In genomic region chr15:66893294-66893693, GRCh38 we compare ENCODE assay signal across 30 cellular contexts.
"Had no signal": no experiment of that assay in that cellular context is flagged by ENCODE, and none has a peak within 500 bp of the region (broad histone marks: within the 10 kb centered on the region; RNA-seq: fewer than 3 reads in every experiment).

No MANE protein-coding gene starts in this region.

- FAIRE-seq: small intestine had no signal

- H3K36me3 ChIP-seq: lower lobe of right lung, neutrophil, ovary, thyroid gland, upper lobe of left lung had no signal

- H3K27ac Mint-ChIP-seq: activated CD4-positive, alpha-beta T cell treated with anti-CD3 and anti-CD28 coated beads for 36 hours; activated CD8-positive, alpha-beta T cell treated with anti-CD3 and anti-CD28 coated beads, Interleukin-2, amount 10 ng/mL, durations not matched to agents 7 days and 5 days; activated naive CD4-positive, alpha-beta T cell treated with anti-CD3 and anti-CD28 coated beads, Interleukin-2, amount 50 U/mL, for 24 hours; activated naive CD8-positive, alpha-beta T cell treated with anti-CD3 and anti-CD28 coated beads, Interleukin-2, amount 50 U/mL, for 24 hours; activated T-helper 17 cell treated with anti-CD3 and anti-CD28 coated beads, Interleukin-2, amount 50 U/mL, for 72 hours; immature natural killer cell; natural killer cell treated with Interleukin-12 subunit alpha and Interleukin-12 subunit beta and Interleukin-15 and Interleukin-18, amount 100 ng/mL, for 72 hours; stimulated activated memory B cell treated with anti-CD40 and anti-IgM and Interleukin-4, amounts not matched to agents 10 μg/mL and 1 μg/mL and 100 μg/mL, for 72 hours; stimulated activated naive CD8-positive, alpha-beta T cell treated with anti-CD3 and anti-CD28 coated beads, Interleukin-15, amount 100 ng/mL, for 72 hours had no signal

- H3K4me3 Mint-ChIP-seq: activated CD4-positive, alpha-beta T cell treated with anti-CD3 and anti-CD28 coated beads for 36 hours; activated CD8-positive, alpha-beta T cell treated with anti-CD3 and anti-CD28 coated beads, Interleukin-2, amount 10 ng/mL, durations not matched to agents 7 days and 5 days; activated naive CD4-positive, alpha-beta T cell treated with anti-CD3 and anti-CD28 coated beads, Interleukin-2, amount 50 U/mL, for 24 hours; activated naive CD8-positive, alpha-beta T cell treated with anti-CD3 and anti-CD28 coated beads, Interleukin-2, amount 50 U/mL, for 24 hours; activated T-cell treated with anti-CD3 and anti-CD28 coated beads, Interleukin-2, amount 50 U/mL, for 4 hours; activated T-helper 17 cell treated with anti-CD3 and anti-CD28 coated beads, Interleukin-2, amount 50 U/mL, for 72 hours; immature natural killer cell; natural killer cell treated with Interleukin-12 subunit alpha and Interleukin-12 subunit beta and Interleukin-15 and Interleukin-18, amount 100 ng/mL, for 72 hours; stimulated activated memory B cell treated with anti-CD40 and anti-IgM and Interleukin-4, amounts not matched to agents 10 μg/mL and 1 μg/mL and 100 μg/mL, for 72 hours; stimulated activated naive CD8-positive, alpha-beta T cell treated with anti-CD3 and anti-CD28 coated beads, Interleukin-15, amount 100 ng/mL, for 72 hours had no signal

- H3K9me3 ChIP-seq: ovary, thyroid gland had no signal

- ATAC-seq: activated CD4-positive, alpha-beta T cell treated with anti-CD3 and anti-CD28 coated beads for 36 hours; activated CD8-positive, alpha-beta T cell treated with anti-CD3 and anti-CD28 coated beads, Interleukin-2, amount 10 ng/mL, durations not matched to agents 7 days and 5 days; activated naive CD8-positive, alpha-beta T cell treated with anti-CD3 and anti-CD28 coated beads, Interleukin-2, amount 50 U/mL, for 24 hours; activated T-cell treated with anti-CD3 and anti-CD28 coated beads, Interleukin-2, amount 50 U/mL, for 4 hours; activated T-helper 17 cell treated with anti-CD3 and anti-CD28 coated beads, Interleukin-2, amount 50 U/mL, for 72 hours; left lobe of liver; lower lobe of right lung; mucosa of descending colon; natural killer cell treated with Interleukin-12 subunit alpha and Interleukin-12 subunit beta and Interleukin-15 and Interleukin-18, amount 100 ng/mL, for 72 hours; sciatic nerve; stimulated activated memory B cell treated with anti-CD40 and anti-IgM and Interleukin-4, amounts not matched to agents 10 μg/mL and 1 μg/mL and 100 μg/mL, for 72 hours; stimulated activated naive CD8-positive, alpha-beta T cell treated with anti-CD3 and anti-CD28 coated beads, Interleukin-15, amount 100 ng/mL, for 72 hours had no signal

- H3K4me1 Mint-ChIP-seq: activated CD4-positive, alpha-beta T cell treated with anti-CD3 and anti-CD28 coated beads for 36 hours; activated naive CD4-positive, alpha-beta T cell treated with anti-CD3 and anti-CD28 coated beads, Interleukin-2, amount 50 U/mL, for 24 hours; activated naive CD8-positive, alpha-beta T cell treated with anti-CD3 and anti-CD28 coated beads, Interleukin-2, amount 50 U/mL, for 24 hours; activated T-helper 17 cell treated with anti-CD3 and anti-CD28 coated beads, Interleukin-2, amount 50 U/mL, for 72 hours; immature natural killer cell; stimulated activated memory B cell treated with anti-CD40 and anti-IgM and Interleukin-4, amounts not matched to agents 10 μg/mL and 1 μg/mL and 100 μg/mL, for 72 hours; stimulated activated naive CD8-positive, alpha-beta T cell treated with anti-CD3 and anti-CD28 coated beads, Interleukin-15, amount 100 ng/mL, for 72 hours had no signal

- H3K27me3 Mint-ChIP-seq: activated CD4-positive, alpha-beta T cell treated with anti-CD3 and anti-CD28 coated beads for 36 hours; activated naive CD4-positive, alpha-beta T cell treated with anti-CD3 and anti-CD28 coated beads, Interleukin-2, amount 50 U/mL, for 24 hours; activated naive CD8-positive, alpha-beta T cell treated with anti-CD3 and anti-CD28 coated beads, Interleukin-2, amount 50 U/mL, for 24 hours; progenitor cell of endocrine pancreas; stimulated activated memory B cell treated with anti-CD40 and anti-IgM and Interleukin-4, amounts not matched to agents 10 μg/mL and 1 μg/mL and 100 μg/mL, for 72 hours had no signal

- H3K27me3 ChIP-seq: ovary, thyroid gland, upper lobe of left lung had no signal

- H3K27ac ChIP-seq: lower lobe of right lung, neutrophil, ovary, thyroid gland, upper lobe of left lung had no signal

- H3K4me1 ChIP-seq: lower lobe of right lung, upper lobe of left lung had no signal

- H3K4me3 ChIP-seq: lower lobe of right lung, mucosa of descending colon, ovary, thyroid gland, upper lobe of left lung had no signal

- DNase-seq: activated CD4-positive, alpha-beta T cell treated with anti-CD3 and anti-CD28 coated beads for 36 hours; activated CD4-positive, CD25-positive, alpha-beta regulatory T cell; activated naive CD8-positive, alpha-beta T cell treated with anti-CD3 and anti-CD28 coated beads, Interleukin-2, amount 50 U/mL, for 24 hours; activated T-cell treated with anti-CD3 and anti-CD28 coated beads, Interleukin-2, amount 50 U/mL, for 4 hours; amygdala; central memory CD4-positive, alpha-beta T cell; effector memory CD4-positive, alpha-beta T cell; foreskin fibroblast; hypothalamus; immature natural killer cell; lower lobe of right lung; mucosa of descending colon; ovary; small intestine; stimulated activated CD4-positive, alpha-beta T cell treated with anti-CD3 and anti-CD28 coated beads, Interleukin-1b, Interleukin-23, amount 100 ng/mL, for 48 hours; stimulated activated CD4-positive, alpha-beta T cell treated with anti-CD3 and anti-CD28 coated beads, Interleukin-4, amount 100 ng/mL, for 4 hours; stimulated activated CD8-positive, alpha-beta memory T cell treated with anti-CD3 and anti-CD28 coated beads, Interleukin-4, amount 100 ng/mL, for 48 hours; stimulated activated naive CD8-positive, alpha-beta T cell treated with anti-CD3 and anti-CD28 coated beads, Interleukin-15, amount 100 ng/mL, for 72 hours; substantia nigra; thyroid gland; upper lobe of left lung had no signal

- H3K36me3 Mint-ChIP-seq: activated naive CD4-positive, alpha-beta T cell treated with anti-CD3 and anti-CD28 coated beads, Interleukin-2, amount 50 U/mL, for 24 hours; immature natural killer cell; natural killer cell treated with Interleukin-12 subunit alpha and Interleukin-12 subunit beta and Interleukin-15 and Interleukin-18, amount 100 ng/mL, for 72 hours; stimulated activated memory B cell treated with anti-CD40 and anti-IgM and Interleukin-4, amounts not matched to agents 10 μg/mL and 1 μg/mL and 100 μg/mL, for 72 hours had no signal

- H3K9me3 Mint-ChIP-seq: activated naive CD4-positive, alpha-beta T cell treated with anti-CD3 and anti-CD28 coated beads, Interleukin-2, amount 50 U/mL, for 24 hours; activated T-cell treated with anti-CD3 and anti-CD28 coated beads, Interleukin-2, amount 50 U/mL, for 4 hours; activated T-helper 17 cell treated with anti-CD3 and anti-CD28 coated beads, Interleukin-2, amount 50 U/mL, for 72 hours; immature natural killer cell; natural killer cell treated with Interleukin-12 subunit alpha and Interleukin-12 subunit beta and Interleukin-15 and Interleukin-18, amount 100 ng/mL, for 72 hours had no signal
